ENCODE assay signal across 10 cellular contexts in the genomic region with DNA sequence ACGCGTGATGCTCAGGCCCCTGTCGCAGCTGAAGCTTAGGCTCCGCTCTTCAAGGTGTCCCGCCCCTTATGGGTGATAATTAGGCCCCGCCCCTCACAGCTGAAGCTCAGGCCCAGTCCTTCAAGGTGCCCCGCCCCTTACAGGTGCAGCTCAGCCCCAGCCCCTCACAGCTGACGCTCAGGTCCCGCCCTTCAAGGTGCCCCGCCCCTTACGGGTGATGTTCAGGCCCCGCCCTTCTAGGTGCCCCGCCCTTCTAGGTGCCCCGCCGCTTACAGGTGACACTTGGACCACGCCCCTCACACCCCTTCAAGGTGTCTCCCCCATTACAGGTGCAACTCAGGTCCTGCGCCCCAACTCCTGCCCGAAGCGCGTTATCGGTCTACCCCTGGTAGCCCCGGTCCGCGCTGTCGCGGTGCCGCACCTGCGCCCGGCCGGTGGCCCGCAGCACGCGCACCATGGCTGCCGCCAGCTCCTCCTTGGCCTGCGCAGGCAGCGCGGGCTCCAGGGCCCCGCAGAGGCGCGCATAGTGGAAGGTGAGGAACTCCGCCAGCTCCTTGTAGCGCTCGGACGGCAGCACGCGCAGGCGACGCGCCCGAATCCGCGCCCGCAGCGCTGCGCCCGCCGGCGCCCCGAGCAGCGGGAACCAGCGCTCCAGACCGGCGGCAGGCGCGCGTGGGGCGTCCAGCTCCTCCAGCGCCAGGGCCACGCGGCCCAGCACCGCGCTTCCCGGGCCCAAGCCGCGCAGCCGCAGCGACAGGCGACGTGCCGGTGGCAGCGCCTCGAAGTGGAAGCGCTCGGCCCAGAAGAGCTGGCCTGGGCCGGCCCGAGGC. TPM values are rescaled to one million over a fixed set of nuclear protein-coding genes. Genes with fewer than 3 reads are reported as not detected.
DNase-seq lines count a peak whose midpoint lies in the region; ATAC-seq and TF ChIP-seq lines count a peak whose summit lies in the region.
"Had no signal": no experiment of that assay in that cellular context is flagged by ENCODE, and none has a peak within 500 bp of the region (broad histone marks: within the 10 kb centered on the region; RNA-seq: fewer than 3 reads in every experiment).

No MANE protein-coding gene starts in this region.

- H3K27me3 ChIP-seq in colonic mucosa (peaks cover 29% of the 10 kb centered on the region), neuronal stem cell (ENCODE audit: control insufficient read depth in 3 of 3, insufficient read depth in 3 of 3, low read depth in 1 of 3, low read length in 3 of 3) (peaks cover 24 to 87% (median 75%) of the 10 kb centered on the region in 3 experiments), gastroesophageal sphincter (peaks cover 78% of the 10 kb centered on the region)

- no peaks in the 10 kb centered on the region for H3K79me1 ChIP-seq in neuronal stem cell (ENCODE audit: low read depth, low read length)

- TF ChIP-seq POLR2A in gastroesophageal sphincter (IDR thresholded peaks at IDR 0.05), result no peak

- no peaks in the 10 kb centered on the region for H3K36me3 ChIP-seq in colonic mucosa
- H3K36me3 ChIP-seq in neuronal stem cell (replicated peaks in 1 of 2; ENCODE audit: control insufficient read depth in 2 of 2, insufficient read depth in 2 of 2, low read length in 2 of 2), result no peaks in the 10 kb centered on the region
- no peaks in the 10 kb centered on the region for H3K36me3 ChIP-seq in gastroesophageal sphincter

- no peak overlapping the region for H3K4ac ChIP-seq in neuronal stem cell (ENCODE audit: low read length)

- H3K9me3 ChIP-seq in colonic mucosa, result no peaks in the 10 kb centered on the region
- H3K9me3 ChIP-seq in neuronal stem cell (replicated peaks in 1 of 2; ENCODE audit: control insufficient read depth in 2 of 2, insufficient read depth in 1 of 2, low read depth in 1 of 2, low read length in 2 of 2), result peaks cover 0 to 2% of the 10 kb centered on the region in 2 donors
- no peaks in the 10 kb centered on the region for H3K9me3 ChIP-seq in gastroesophageal sphincter

- H2BK120ac ChIP-seq in neuronal stem cell (ENCODE audit: low read depth, low read length), result no peak overlapping the region

- peak overlapping the region; percentile 73 for H2AFZ ChIP-seq in neuronal stem cell (ENCODE audit: low read length)

- peak overlapping the region; percentile 52 for H3K4me2 ChIP-seq in neuronal stem cell (ENCODE audit: insufficient read depth, low read length, poor library complexity, severe bottlenecking)

- WGBS in neuronal stem cell (ENCODE audit: extremely low coverage in 2 of 2, insufficient read length in 2 of 2, insufficient replicate concordance in 1 of 2), 2 donors, result no CpG with 5 or more reads among the region's 86 CpGs
- 24% methylated on average over 3 of the region's 86 CpGs; no CpG with 5 or more reads in 1 of the 2 donors for whole genome bisulfite sequencing in gastroesophageal sphincter (ENCODE audit: low coverage in 1 of 2), 2 donors

- H3K27me3 Mint-ChIP-seq in osteocyte (ENCODE audit: unreplicated experiment), result peaks cover 33% of the 10 kb centered on the region
- H3K27me3 Mint-ChIP-seq: activated naive CD8-positive, alpha-beta T cell had no signal

- no peak for TF ChIP-seq EP300 in gastroesophageal sphincter (IDR thresholded peaks at IDR 0.05)

- TF ChIP-seq CTCF in colonic mucosa (IDR thresholded peaks at IDR 0.05) (no peak), gastroesophageal sphincter (IDR thresholded peaks at IDR 0.05) (no peak), osteocyte (IDR thresholded peaks at IDR 0.05) (no peak)

- no peak overlapping the region for H3K14ac ChIP-seq in neuronal stem cell (ENCODE audit: low read length)

- no peak overlapping the region for H3K23ac ChIP-seq in neuronal stem cell (ENCODE audit: low read depth, low read length, poor library complexity)

- H3K4me1 ChIP-seq in colonic mucosa (no peaks in the 10 kb centered on the region), neuronal stem cell (ENCODE audit: control insufficient read depth in 2 of 2, insufficient read depth in 1 of 2, low read depth in 1 of 2, low read length in 2 of 2) (peaks cover 5 to 7% of the 10 kb centered on the region in 2 donors), gastroesophageal sphincter (peaks cover 0 to 35% (median 15%) of the 10 kb centered on the region in 3 donors)

- H3K36me3 Mint-ChIP-seq in osteocyte (ENCODE audit: unreplicated experiment), result no peaks in the 10 kb centered on the region

- H3K27ac ChIP-seq in colonic mucosa (no peak overlapping the region), neuronal stem cell (replicated peaks; ENCODE audit: low read length) (no peak overlapping the region), gastroesophageal sphincter (no peak overlapping the region)
- H3K27ac ChIP-seq: epithelial cell of prostate had no signal

- no peak overlapping the region for H4K91ac ChIP-seq in neuronal stem cell (ENCODE audit: low read depth, low read length, poor library complexity)

- H3K4me3 Mint-ChIP-seq in osteocyte (ENCODE audit: unreplicated experiment), result no peak overlapping the region
- H3K4me3 Mint-ChIP-seq: activated naive CD8-positive, alpha-beta T cell had no signal

- no peak overlapping the region for H2BK5ac ChIP-seq in neuronal stem cell (ENCODE audit: low read length)

- no peak overlapping the region for H3K9ac ChIP-seq in colonic mucosa (ENCODE audit: low read depth in 2 of 2, low read length in 2 of 2)
- peak overlapping the region; percentile 30 for H3K9ac ChIP-seq in neuronal stem cell (ENCODE audit: low read depth, low read length, poor library complexity)

- no peak overlapping the region for H4K8ac ChIP-seq in neuronal stem cell (ENCODE audit: low read depth, low read length)

- DNase-seq in DMS79 treated with DMSO at 0.1 percent for 48 hours (lab: John Stamatoyannopoulos, UW) (peak; percentile 48), NCI-H1105 treated with DMSO at 0.1 percent for 48 hours (lab: John Stamatoyannopoulos, UW) (peak; percentile 89), colonic mucosa (peak; percentile 71), neuronal stem cell (ENCODE audit: low spot score) (no peak), LoVo (ENCODE audit: low spot score) (no peak), osteocyte (ENCODE audit: extremely low spot score, unreplicated experiment) (no peak)

- peaks cover 16% of the 10 kb centered on the region for H3K4me1 Mint-ChIP-seq in osteocyte (ENCODE audit: unreplicated experiment)

- ATAC-seq in gastroesophageal sphincter, result no peak
- no peak for ATAC-seq in HG03457 (IDR thresholded peaks at IDR 0.05; ENCODE audit: unreplicated experiment)

- H2BK12ac ChIP-seq in neuronal stem cell (ENCODE audit: low read length), result no peak overlapping the region

- H3K4me3 ChIP-seq in colonic mucosa, result no peak overlapping the region
- H3K4me3 ChIP-seq in neuronal stem cell (ENCODE audit: low read length in 2 of 2), result peak overlapping the region in 1 of 2 donors; percentile 49
- peak overlapping the region in 1 of 2 donors; percentile 29 for H3K4me3 ChIP-seq in gastroesophageal sphincter

- no peak overlapping the region for H2AK5ac ChIP-seq in neuronal stem cell (ENCODE audit: low read depth, low read length)

- no peaks in the 10 kb centered on the region for H3K9me3 Mint-ChIP-seq in osteocyte (ENCODE audit: unreplicated experiment)

- H2BK15ac ChIP-seq in neuronal stem cell (ENCODE audit: low read length), result no peak overlapping the region

- H3K27ac Mint-ChIP-seq in osteocyte (ENCODE audit: unreplicated experiment), result no peak overlapping the region
- H3K27ac Mint-ChIP-seq: activated naive CD8-positive, alpha-beta T cell had no signal

- intact Hi-C loops in colonic mucosa (cut with DNase I), result no loop called here

- H3K18ac ChIP-seq in neuronal stem cell (ENCODE audit: low read length), result peak overlapping the region; percentile 27

RNA-seq across cellular contexts. Expression of a gene that starts 7.3 kb away (rescaled TPM):
- total RNA-seq in colonic mucosa (1 to 10 TPM; 1.7 to 2.5 TPM), gastroesophageal sphincter (1 to 10 TPM; 1.3 to 3.1 (median 2.1) TPM), osteocyte (not detected in 2 replicates)
- 0.04 TPM for polyA plus RNA-seq in neuronal stem cell (2013, experiment 1 of 2)
- polyA plus RNA-seq in neuronal stem cell (2013, experiment 2 of 2), result 0.06 TPM

RNA-seq across cellular contexts. Expression of a gene that starts 7.3 kb away (rescaled TPM):
- total RNA-seq in colonic mucosa, result 10 to 100 TPM; 18.3 to 31.2 TPM
- 35.1 TPM for polyA plus RNA-seq in neuronal stem cell (2013, experiment 1 of 2)
- 35.0 TPM for polyA plus RNA-seq in neuronal stem cell (2013, experiment 2 of 2)
- total RNA-seq in gastroesophageal sphincter, result 10 to 100 TPM; 24.4 to 94.6 (median 49.9) TPM
- total RNA-seq in osteocyte, result 52.4 and 55.0 TPM in 2 replicates

RNA-seq across cellular contexts. Expression of a gene that starts 22.2 kb away (rescaled TPM):
- total RNA-seq in colonic mucosa (not detected), gastroesophageal sphincter (not detected), osteocyte (not detected in 2 replicates)
- not detected for polyA plus RNA-seq in neuronal stem cell (2013, experiment 1 of 2)
- polyA plus RNA-seq in neuronal stem cell (2013, experiment 2 of 2), result not detected

RNA-seq across cellular contexts. Expression of a gene that starts 38.3 kb away (rescaled TPM):
- total RNA-seq in colonic mucosa, result 10 to 100 TPM; 63.5 to 70.2 TPM
- polyA plus RNA-seq in neuronal stem cell (2013, experiment 1 of 2), result 180 TPM
- 175 TPM for polyA plus RNA-seq in neuronal stem cell (2013, experiment 2 of 2)
- 100 to 1,000 TPM in 1 of 4 donors, 10 to 100 TPM in 3; 61.3 to 102 (median 70.1) TPM for total RNA-seq in gastroesophageal sphincter
- 96.2 and 104 TPM in 2 replicates for total RNA-seq in osteocyte

RNA-seq across cellular contexts. Expression of a gene that starts 51.2 kb away (rescaled TPM):
- total RNA-seq in colonic mucosa (under 1 TPM; 0.19 to 0.22 TPM), gastroesophageal sphincter (under 1 TPM in 3 of 4 donors, not detected in 1; 0.19 to 0.47 (median 0.47) TPM), osteocyte (not detected in 2 replicates)
- 0.26 TPM for polyA plus RNA-seq in neuronal stem cell (2013, experiment 1 of 2)
- polyA plus RNA-seq in neuronal stem cell (2013, experiment 2 of 2), result 0.19 TPM

Comparison
In these comparisons a context has a peak if more than half of its experiments do, and no peak if none do; other contexts are left out.
1. DNase-seq: peak in DMS79 treated with DMSO at 0.1 percent for 48 hours (single experiment), NCI-H1105 treated with DMSO at 0.1 percent for 48 hours (single experiment) and colonic mucosa (single experiment); none in neuronal stem cell (single experiment), LoVo (single experiment) and osteocyte (single experiment).